Comparison of ENCODE assay signal across 10 cellular contexts in genomic region chr1:151838491-151839412, GRCh38. TPM values are rescaled to one million over a fixed set of nuclear protein-coding genes. Genes with fewer than 3 reads are reported as not detected.
DNase-seq lines count a peak whose midpoint lies in the region; ATAC-seq and FAIRE-seq lines count a peak whose summit lies in the region.
"Had no signal": no experiment of that assay in that cellular context is flagged by ENCODE, and none has a peak within 500 bp of the region (broad histone marks: within the 10 kb centered on the region; RNA-seq: fewer than 3 reads in every experiment).

No MANE protein-coding gene starts in this region.

- no peaks in the 10 kb centered on the region for H3K27me3 Mint-ChIP-seq in activated CD4-positive, alpha-beta memory T cell treated with anti-CD3 and anti-CD28 coated beads, Interleukin-2, amount 10 ng/mL, durations not matched to agents 7 days and 5 days

- H3K36me3 Mint-ChIP-seq in activated CD4-positive, alpha-beta memory T cell treated with anti-CD3 and anti-CD28 coated beads, Interleukin-2, amount 10 ng/mL, durations not matched to agents 7 days and 5 days (ENCODE audit: low read depth) = peaks cover 22% of the 10 kb centered on the region

- peak overlapping the region; percentile 89 for H3K27ac Mint-ChIP-seq in activated CD4-positive, alpha-beta memory T cell treated with anti-CD3 and anti-CD28 coated beads, Interleukin-2, amount 10 ng/mL, durations not matched to agents 7 days and 5 days

- peak overlapping the region; percentile 89 for H3K4me3 Mint-ChIP-seq in activated CD4-positive, alpha-beta memory T cell treated with anti-CD3 and anti-CD28 coated beads, Interleukin-2, amount 10 ng/mL, durations not matched to agents 7 days and 5 days

- H3K9me3 Mint-ChIP-seq in activated CD4-positive, alpha-beta memory T cell treated with anti-CD3 and anti-CD28 coated beads, Interleukin-2, amount 10 ng/mL, durations not matched to agents 7 days and 5 days = no peaks in the 10 kb centered on the region

- H3K4me3 ChIP-seq in skeletal muscle cell (ENCODE audit: low read depth, low read length) = peak overlapping the region; percentile 34
- H3K4me3 ChIP-seq: lung had no signal

- H3K4me1 Mint-ChIP-seq in activated CD4-positive, alpha-beta memory T cell treated with anti-CD3 and anti-CD28 coated beads, Interleukin-2, amount 10 ng/mL, durations not matched to agents 7 days and 5 days = peaks cover 71% of the 10 kb centered on the region

- CTCF ChIA-PET in activated CD4-positive, alpha-beta memory T cell treated with anti-CD3 and anti-CD28 coated beads, Interleukin-2, amount 10 ng/mL, durations not matched to agents 7 days and 5 days (lab: Charles Lee) = interaction anchor here (0.8 to 2.8 kb wide), 4 partner anchors 8 to 414 kb away, joined by 3 to 21 read pairs (median 14); partner anchors contain the start of gene TDRKH

- POLR2A ChIA-PET in activated CD4-positive, alpha-beta memory T cell treated with anti-CD3 and anti-CD28 coated beads, Interleukin-2, amount 10 ng/mL, durations not matched to agents 7 days and 5 days (lab: Charles Lee) = interaction anchor here (0.9 to 4.1 kb wide), 17 partner anchors 8 to 154 kb away, joined by 3 to 21 read pairs (median 9); partner anchors contain the start of genes MRPL9, RORC, TDRKH and THEM4

- intact Hi-C loops in left ventricle myocardium superior (cut with micrococcal nuclease) = loop anchor here (10.0 kb wide), 1 partner anchor 244 kb away; no protein-coding TSS in a partner anchor

- ATAC-seq in GM18867 (IDR thresholded peaks at IDR 0.05; ENCODE audit: unreplicated experiment) (peak; percentile 33), left ventricle myocardium superior (peak; percentile 3), HG03039 (IDR thresholded peaks at IDR 0.05; ENCODE audit: unreplicated experiment) (no peak)

- FAIRE-seq in urothelium cell line (lab: Jason Lieb, UNC) = no peak

- DNase-seq in activated CD4-positive, alpha-beta memory T cell treated with anti-CD3 and anti-CD28 coated beads, Interleukin-2, amount 10 ng/mL, durations not matched to agents 7 days and 5 days = peak; percentile 39
- peak; percentile 46 for DNase-seq in left ventricle myocardium superior
- no peak for DNase-seq in skeletal muscle cell (ENCODE audit: low read depth)
- no peak for DNase-seq in urothelium cell line (ENCODE audit: low spot score)
- DNase-seq in NCI-H1417 (lab: John Stamatoyannopoulos, UW) = no peak
- no peak for DNase-seq in NCI-H446 treated with DMSO at 0.1 percent for 48 hours (lab: John Stamatoyannopoulos, UW)

RNA-seq across cellular contexts. Expression of gene C2CD4D, which starts 0.9 kb away (rescaled TPM):
- 1 to 10 TPM; 3.0 to 3.7 TPM for total RNA-seq in activated CD4-positive, alpha-beta memory T cell treated with anti-CD3 and anti-CD28 coated beads, Interleukin-2, amount 10 ng/mL, durations not matched to agents 7 days and 5 days
- total RNA-seq in left ventricle myocardium superior = not detected
- total RNA-seq: LHCN-M2 had no signal

RNA-seq across cellular contexts. Expression of gene RORC, which starts 7.2 kb away (rescaled TPM):
- 10 to 100 TPM; 25.4 to 25.8 TPM for total RNA-seq in activated CD4-positive, alpha-beta memory T cell treated with anti-CD3 and anti-CD28 coated beads, Interleukin-2, amount 10 ng/mL, durations not matched to agents 7 days and 5 days
- 13.0 TPM for total RNA-seq in left ventricle myocardium superior
- total RNA-seq: LHCN-M2 had no signal

RNA-seq across cellular contexts. Expression of gene THEM5, which starts 14.8 kb away (rescaled TPM):
- not detected for total RNA-seq in activated CD4-positive, alpha-beta memory T cell treated with anti-CD3 and anti-CD28 coated beads, Interleukin-2, amount 10 ng/mL, durations not matched to agents 7 days and 5 days
- total RNA-seq in left ventricle myocardium superior = not detected
- total RNA-seq: LHCN-M2, lung had no signal

RNA-seq across cellular contexts. Expression of gene LINGO4, which starts 33.5 kb away (rescaled TPM):
- 1 to 10 TPM; 1.2 to 1.3 TPM for total RNA-seq in activated CD4-positive, alpha-beta memory T cell treated with anti-CD3 and anti-CD28 coated beads, Interleukin-2, amount 10 ng/mL, durations not matched to agents 7 days and 5 days
- 0.67 TPM for total RNA-seq in left ventricle myocardium superior
- total RNA-seq: LHCN-M2 had no signal

RNA-seq across cellular contexts. Expression of gene TDRKH, which starts 48.5 kb away (rescaled TPM):
- total RNA-seq in activated CD4-positive, alpha-beta memory T cell treated with anti-CD3 and anti-CD28 coated beads, Interleukin-2, amount 10 ng/mL, durations not matched to agents 7 days and 5 days = 10 to 100 TPM; 27.1 to 30.9 TPM
- total RNA-seq in left ventricle myocardium superior = 5.5 TPM

Comparison
In these comparisons a context has a peak if more than half of its experiments do, and no peak if none do; other contexts are left out.
1. DNase-seq: peak in activated CD4-positive, alpha-beta memory T cell treated with anti-CD3 and anti-CD28 coated beads, Interleukin-2, amount 10 ng/mL, durations not matched to agents 7 days and 5 days (single experiment) and left ventricle myocardium superior (single experiment); none in skeletal muscle cell (single experiment), urothelium cell line (single experiment), NCI-H1417 (0 of 3) and NCI-H446 treated with DMSO at 0.1 percent for 48 hours (single experiment).